In the genomic region with DNA sequence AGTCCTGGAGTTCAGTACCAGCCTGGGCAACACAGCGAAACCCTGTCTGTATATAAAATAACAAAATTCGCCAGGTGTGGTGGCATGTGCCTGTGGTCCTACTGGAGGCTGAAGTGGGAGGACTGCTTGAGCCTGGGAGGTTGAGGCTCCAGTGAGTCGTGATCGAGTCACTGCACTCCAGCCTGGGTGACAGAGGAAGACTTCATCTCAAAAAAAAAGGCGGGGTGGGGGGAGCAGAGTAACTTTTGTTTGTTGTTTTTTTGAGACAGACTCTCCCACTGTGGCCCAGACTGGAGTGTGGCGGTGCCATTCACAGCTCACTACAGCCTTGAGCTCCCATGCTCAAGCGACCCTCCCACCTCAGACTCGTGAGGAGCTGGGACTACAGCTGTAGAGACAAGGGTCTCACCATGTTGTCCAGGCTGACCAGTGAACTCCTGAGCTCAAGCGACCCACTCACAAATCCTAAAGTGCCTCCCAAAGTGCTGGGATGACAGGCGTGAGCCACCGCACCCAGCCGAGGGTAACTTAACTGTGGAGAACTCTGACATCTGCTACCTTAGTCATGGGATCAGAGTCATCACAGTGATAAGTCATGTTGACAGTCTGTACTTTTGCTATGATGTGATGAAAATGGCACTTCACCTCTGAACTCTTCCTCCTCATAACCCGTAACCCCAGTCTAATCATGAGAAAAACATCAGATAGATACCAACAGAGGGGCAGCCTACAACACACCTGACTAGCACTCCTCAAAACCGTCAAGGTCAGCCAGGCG, we compare ENCODE assay signal across 2 cellular contexts.
TF ChIP-seq lines count a peak whose summit lies in the region.

No MANE protein-coding gene starts in this region.

TF ChIP-seq in H1, 55 proteins besides CTCF, POLR2A, EP300 and RAD21:
- TF ChIP-seq CTBP2 (IDR thresholded peaks at IDR 0.05; ENCODE audit: borderline replicate concordance, insufficient read depth, insufficient read length, low read length) (no peak), NRF1 (IDR thresholded peaks at IDR 0.05; ENCODE audit: low read depth, low read length) (no peak), RNF2 (IDR thresholded peaks at IDR 0.05; ENCODE audit: borderline replicate concordance, low read depth, low read length, missing control alignments, poor library complexity, severe bottlenecking) (no peak), BACH1 (IDR thresholded peaks at IDR 0.05; ENCODE audit: low read length) (no peak), POLR2AphosphoS5 (IDR thresholded peaks at IDR 0.05; ENCODE audit: low read depth, low read length) (no peak), SIRT6 (IDR thresholded peaks at IDR 0.05; ENCODE audit: low read length) (no peak), GTF2F1 (IDR thresholded peaks at IDR 0.05; ENCODE audit: borderline replicate concordance, low read depth, low read length) (no peak), SUZ12 (IDR thresholded peaks at IDR 0.05; ENCODE audit: low read length) (no peak), KDM4A (IDR thresholded peaks at IDR 0.05; ENCODE audit: low read depth, low read length, severe bottlenecking) (no peak), SRF (IDR thresholded peaks at IDR 0.05; ENCODE audit: low read depth, low read length) (no peak), SP4 (IDR thresholded peaks at IDR 0.05; ENCODE audit: low read length) (no peak), NANOG (IDR thresholded peaks at IDR 0.05; ENCODE audit: insufficient read depth, low read depth, low read length, poor library complexity, severe bottlenecking) (no peak), KDM5A (IDR thresholded peaks at IDR 0.05; ENCODE audit: low read length) (no peak), TCF12 (IDR thresholded peaks at IDR 0.05; ENCODE audit: low read depth, low read length) (no peak)
- TF ChIP-seq, protein P1, sequence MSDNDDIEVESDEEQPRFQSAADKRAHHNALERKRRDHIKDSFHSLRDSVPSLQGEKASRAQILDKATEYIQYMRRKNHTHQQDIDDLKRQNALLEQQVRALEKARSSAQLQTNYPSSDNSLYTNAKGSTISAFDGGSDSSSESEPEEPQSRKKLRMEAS (IDR thresholded peaks at IDR 0.05): no peak

TF ChIP-seq in GM12891, 5 proteins besides CTCF, POLR2A, EP300 and RAD21:
- TF ChIP-seq SPI1 (IDR thresholded peaks at IDR 0.05; ENCODE audit: low read depth, low read length): no peak
- no peak for TF ChIP-seq POLR2AphosphoS5 (IDR thresholded peaks at IDR 0.05; ENCODE audit: low read depth, low read length)
- TF ChIP-seq PAX5 (IDR thresholded peaks at IDR 0.05; ENCODE audit: insufficient read depth, low read length, severe bottlenecking): no peak
- TF ChIP-seq TAF1 (IDR thresholded peaks at IDR 0.05; ENCODE audit: low read depth, low read length): no peak
- no peak for TF ChIP-seq POU2F2 (IDR thresholded peaks at IDR 0.05; ENCODE audit: low read depth, low read length)
